In genomic region chr6:1608976-1609661, GRCh38 we compare ENCODE assay signal across 8 cellular contexts. TPM values are rescaled to one million over a fixed set of nuclear protein-coding genes. Genes with fewer than 3 reads are reported as not detected.
DNase-seq lines count a peak whose midpoint lies in the region; ATAC-seq and TF ChIP-seq lines count a peak whose summit lies in the region.

No MANE protein-coding gene starts in this region.

- H3K4me1 ChIP-seq in left ventricle myocardium inferior (peaks cover 76% of the 10 kb centered on the region), skeletal muscle satellite cell (ENCODE audit: control insufficient read depth, insufficient read depth, low read length) (peaks cover 40% of the 10 kb centered on the region)

- ATAC-seq in GM21723 (IDR thresholded peaks at IDR 0.05; ENCODE audit: unreplicated experiment) (peak; percentile 4), GM19452 (IDR thresholded peaks at IDR 0.05; ENCODE audit: unreplicated experiment) (no peak), HG02981 (IDR thresholded peaks at IDR 0.05; ENCODE audit: unreplicated experiment) (no peak)

- peak; percentile 36 for DNase-seq in AG20443 (ENCODE audit: low spot score)
- peak; percentile 46 for DNase-seq in WERI-Rb-1
- DNase-seq in left ventricle myocardium inferior, result no peak
- DNase-seq in posterior cingulate gyrus, result no peak

- H3K27ac ChIP-seq in WERI-Rb-1 (no peak overlapping the region), left ventricle myocardium inferior (replicated peaks) (peak overlapping the region; percentile 91)

- peak overlapping the region; percentile 99 for H3K4me2 ChIP-seq in skeletal muscle satellite cell (ENCODE audit: low read length)

- H3K36me3 ChIP-seq in WERI-Rb-1 (no peaks in the 10 kb centered on the region), left ventricle myocardium inferior (no peaks in the 10 kb centered on the region), skeletal muscle satellite cell (ENCODE audit: insufficient read depth, low read length) (no peaks in the 10 kb centered on the region)

- TF ChIP-seq CTCF in WERI-Rb-1 (IDR thresholded peaks at IDR 0.05; ENCODE audit: low read depth, low read length) (no peak), left ventricle myocardium inferior (IDR thresholded peaks at IDR 0.05; ENCODE audit: borderline replicate concordance) (no peak)

- peak overlapping the region; percentile 69 for H3K9ac ChIP-seq in skeletal muscle satellite cell (ENCODE audit: low read depth, low read length)

- H3K27me3 ChIP-seq in WERI-Rb-1 (ENCODE audit: insufficient read depth, low read depth, severe bottlenecking) (peaks cover 81% of the 10 kb centered on the region), left ventricle myocardium inferior (ENCODE audit: low read depth) (peaks cover 92% of the 10 kb centered on the region), skeletal muscle satellite cell (ENCODE audit: control insufficient read depth, insufficient read depth, low read length) (peaks cover 51% of the 10 kb centered on the region)

- H3K9me3 ChIP-seq in WERI-Rb-1 (ENCODE audit: severe bottlenecking) (no peaks in the 10 kb centered on the region), left ventricle myocardium inferior (replicated peaks) (no peaks in the 10 kb centered on the region), skeletal muscle satellite cell (replicated peaks; ENCODE audit: low read length) (no peaks in the 10 kb centered on the region)

- intact Hi-C loops in left ventricle myocardium inferior (cut with micrococcal nuclease) (loop anchor here (5.0 kb wide), 1 partner anchor 493 kb away; no protein-coding TSS in a partner anchor), posterior cingulate gyrus (cut with DNase I) (no loop called here)

- H3K4me3 ChIP-seq in WERI-Rb-1 (ENCODE audit: low read depth, low read length) (peak overlapping the region; percentile 44), left ventricle myocardium inferior (peak overlapping the region; percentile 77), skeletal muscle satellite cell (ENCODE audit: low read length) (peak overlapping the region; percentile 85)

RNA-seq across cellular contexts. Expression of gene FOXC1, which starts 0.6 kb away (rescaled TPM):
- 7.1 TPM for total RNA-seq in left ventricle myocardium inferior
- 3.3 and 6.1 TPM in 2 replicates for total RNA-seq in skeletal muscle satellite cell (2012; rRNA removed)

Comparison
In these comparisons a context has a peak if more than half of its experiments do, and no peak if none do; other contexts are left out.
1. DNase-seq: peak in AG20443 (single experiment) and WERI-Rb-1 (single experiment); none in left ventricle myocardium inferior (single experiment) and posterior cingulate gyrus (0 of 10).
2. Peak in every context shown above with its lines, with median percentiles within 50 percentile points of each other: H3K4me3 ChIP-seq.